Comparison of ENCODE assay signal across 13 cellular contexts in the genomic region with DNA sequence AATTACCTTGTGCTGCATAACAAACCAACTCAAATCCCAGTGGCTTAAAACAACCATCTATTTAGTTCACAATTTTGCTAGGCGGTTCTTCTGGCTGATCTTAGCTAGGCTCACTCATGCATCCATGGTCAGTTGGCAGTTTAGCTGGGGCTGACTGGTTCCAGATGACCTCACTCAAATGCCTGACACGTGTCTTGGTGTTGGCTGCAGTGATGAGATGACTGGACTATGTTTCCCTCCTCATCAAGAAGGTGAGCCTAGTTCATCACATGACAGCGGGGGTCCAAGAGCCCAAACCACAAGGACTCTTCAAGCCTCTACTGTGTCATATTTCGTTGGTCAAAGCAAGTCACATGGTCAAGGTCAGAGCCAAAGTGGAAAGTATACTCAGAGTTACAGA. TPM values are rescaled to one million over a fixed set of nuclear protein-coding genes. Genes with fewer than 3 reads are reported as not detected.
DNase-seq lines count a peak whose midpoint lies in the region; ATAC-seq, FAIRE-seq and TF ChIP-seq lines count a peak whose summit lies in the region.
"Had no signal": no experiment of that assay in that cellular context is flagged by ENCODE, and none has a peak within 500 bp of the region (broad histone marks: within the 10 kb centered on the region; RNA-seq: fewer than 3 reads in every experiment).

No MANE protein-coding gene starts in this region.

- H3K79me2 ChIP-seq in hepatocyte = no peaks in the 10 kb centered on the region

- no peaks in the 10 kb centered on the region for H4K20me1 ChIP-seq in hepatocyte (ENCODE audit: insufficient read depth, poor library complexity, severe bottlenecking)

- peak; percentile 55 for ATAC-seq in GM19023 (IDR thresholded peaks at IDR 0.05; ENCODE audit: unreplicated experiment)
- peak; percentile 64 for ATAC-seq in HG03432 (IDR thresholded peaks at IDR 0.05; ENCODE audit: unreplicated experiment)
- ATAC-seq: T-helper 17 cell had no signal

- H3K27ac Mint-ChIP-seq in nephron progenitor cell = no peak overlapping the region
- H3K27ac Mint-ChIP-seq: dendritic cell treated with granulocyte-macrophage colony-stimulating factor and Interleukin-4, amounts not matched to agents 40 ng/mL and 50 ng/mL, for 4 days; progenitor cell of endocrine pancreas; T-helper 17 cell had no signal

- FAIRE-seq in bronchial epithelial cell (lab: Jason Lieb, UNC) = no peak

- no peak overlapping the region for H3K4me2 ChIP-seq in hepatocyte

- no peaks in the 10 kb centered on the region for H3K4me1 ChIP-seq in hepatocyte (ENCODE audit: insufficient read depth)
- H3K4me1 ChIP-seq: testis had no signal

- H3K27ac ChIP-seq in hepatocyte = no peak overlapping the region
- H3K27ac ChIP-seq: testis had no signal

- H3K4me3 ChIP-seq in bronchial epithelial cell (ENCODE audit: low read depth, low read length) = no peak overlapping the region
- H3K4me3 ChIP-seq in hepatocyte = no peak overlapping the region
- H3K4me3 ChIP-seq: testis had no signal

- H3K27me3 Mint-ChIP-seq in nephron progenitor cell (ENCODE audit: low read depth, poor library complexity) = no peaks in the 10 kb centered on the region
- H3K27me3 Mint-ChIP-seq: dendritic cell treated with granulocyte-macrophage colony-stimulating factor and Interleukin-4, amounts not matched to agents 40 ng/mL and 50 ng/mL, for 4 days; progenitor cell of endocrine pancreas; T-helper 17 cell had no signal

- no peak for TF ChIP-seq CTCF in bronchial epithelial cell (IDR thresholded peaks at IDR 0.05; ENCODE audit: insufficient read depth, low read length, severe bottlenecking)
- TF ChIP-seq CTCF in hepatocyte (IDR thresholded peaks at IDR 0.05; ENCODE audit: poor library complexity) = no peak
- TF ChIP-seq CTCF in nephron progenitor cell (IDR thresholded peaks at IDR 0.05) = no peak

- no peak overlapping the region for H3K4me3 Mint-ChIP-seq in nephron progenitor cell
- H3K4me3 Mint-ChIP-seq: dendritic cell treated with granulocyte-macrophage colony-stimulating factor and Interleukin-4, amounts not matched to agents 40 ng/mL and 50 ng/mL, for 4 days; T-helper 17 cell had no signal

- peaks cover 42% of the 10 kb centered on the region for H3K9me3 Mint-ChIP-seq in nephron progenitor cell
- H3K9me3 Mint-ChIP-seq: dendritic cell treated with granulocyte-macrophage colony-stimulating factor and Interleukin-4, amounts not matched to agents 40 ng/mL and 50 ng/mL, for 4 days had no signal

- H2AFZ ChIP-seq in hepatocyte = no peak overlapping the region

- no peaks in the 10 kb centered on the region for H3K36me3 ChIP-seq in bronchial epithelial cell (ENCODE audit: control insufficient read depth, insufficient read depth, low read length)
- no peaks in the 10 kb centered on the region for H3K36me3 ChIP-seq in hepatocyte (replicated peaks; ENCODE audit: insufficient read depth, low read depth)

- H3K9me3 ChIP-seq in hepatocyte (ENCODE audit: low read depth) = no peaks in the 10 kb centered on the region
- H3K9me3 ChIP-seq: testis had no signal

- no peaks in the 10 kb centered on the region for H3K27me3 ChIP-seq in bronchial epithelial cell (ENCODE audit: control insufficient read depth, insufficient read depth, low read length)
- H3K27me3 ChIP-seq in hepatocyte = no peaks in the 10 kb centered on the region
- H3K27me3 ChIP-seq: testis had no signal

- in situ Hi-C loops in ACHN (cut with HindIII; ENCODE audit: low pct_ligation_motif_present, low pct_unique_long_range_greater_than_20kb, low sequenced_read_pairs) = no loop called here

- H3K9me2 ChIP-seq in hepatocyte (replicated peaks; ENCODE audit: insufficient read depth) = no peaks in the 10 kb centered on the region

- DNase-seq in ACHN (peak; percentile 48), bronchial epithelial cell (ENCODE audit: low read depth) (peak; percentile 20), hepatocyte (ENCODE audit: low spot score) (no peak), mucosa of gallbladder (ENCODE audit: low spot score) (no peak), activated gamma-delta T cell treated with Interleukin-2 at 50 U/mL for 16 hours (no peak), nephron progenitor cell (no peak)
- DNase-seq: NCI-H2029, T-helper 17 cell, testis had no signal

- WGBS in hepatocyte (ENCODE audit: low lambda C conversion rate, missing lambda C conversion rate) = 95% methylated on average over 4 of the region's 4 CpGs

- peaks cover 21% of the 10 kb centered on the region for H3K36me3 Mint-ChIP-seq in nephron progenitor cell (ENCODE audit: low read depth)

- H3K4me1 Mint-ChIP-seq in nephron progenitor cell = peaks cover 15% of the 10 kb centered on the region

RNA-seq across cellular contexts. Expression of gene ACTR3, which starts 42.7 kb away (rescaled TPM):
- 214 and 222 TPM in 2 replicates for total RNA-seq in bronchial epithelial cell
- 180 and 194 TPM in 2 replicates for total RNA-seq in hepatocyte
- polyA plus RNA-seq in hepatocyte = 119 and 140 TPM in 2 replicates
- 184 TPM for total RNA-seq in mucosa of gallbladder

Comparison
In these comparisons a context has a peak if more than half of its experiments do, and no peak if none do; other contexts are left out.
1. DNase-seq: peak in ACHN (single experiment) and bronchial epithelial cell (single experiment); none in hepatocyte (single experiment), mucosa of gallbladder (single experiment), activated gamma-delta T cell treated with Interleukin-2 at 50 U/mL for 16 hours (single experiment) and nephron progenitor cell (single experiment).